In genomic region chr16:30369938-30370443, GRCh38 we compare ENCODE assay signal across 8 cellular contexts. TPM values are rescaled to one million over a fixed set of nuclear protein-coding genes. Genes with fewer than 3 reads are reported as not detected.
DNase-seq lines count a peak whose midpoint lies in the region; ATAC-seq and TF ChIP-seq lines count a peak whose summit lies in the region.

No MANE protein-coding gene starts in this region.

- peak overlapping the region; percentile 84 for H3K4me3 ChIP-seq in astrocyte of the spinal cord (ENCODE audit: low read depth, low read length)
- H3K4me3 ChIP-seq in mononuclear cell (ENCODE audit: low read length) = peak overlapping the region; percentile 58

- ATAC-seq in GM18907 (IDR thresholded peaks at IDR 0.05; ENCODE audit: unreplicated experiment) = peak; percentile 0
- peak; percentile 3 for ATAC-seq in HG03108 (IDR thresholded peaks at IDR 0.05; ENCODE audit: unreplicated experiment)

- DNase-seq in astrocyte of the spinal cord (ENCODE audit: low read depth, low spot score) (no peak), amygdala (lab: John Stamatoyannopoulos, UW) (no peak), cerebellar cortex (ENCODE audit: low spot score) (no peak), globus pallidus (ENCODE audit: low spot score) (no peak)
- no peak for DNase-seq in activated CD4-positive, alpha-beta T cell treated with anti-CD3 and anti-CD28 coated beads, Interleukin-2, amount 50 U/mL, for 48 hours

- no peak for TF ChIP-seq CTCF in astrocyte of the spinal cord (IDR thresholded peaks at IDR 0.05; ENCODE audit: low read depth, low read length)

- H3K9me3 ChIP-seq in mononuclear cell (ENCODE audit: low read depth, low read length) = no peaks in the 10 kb centered on the region

- H3K27me3 ChIP-seq in mononuclear cell (ENCODE audit: insufficient read depth, low read length) = no peaks in the 10 kb centered on the region

- in situ Hi-C loops in astrocyte of the spinal cord (cut with HindIII; ENCODE audit: low sequenced_read_pairs) = no loop called here

- peaks cover 39% of the 10 kb centered on the region for H3K4me1 ChIP-seq in mononuclear cell (ENCODE audit: insufficient read depth, low read length)

RNA-seq across cellular contexts. Expression of gene TBC1D10B, which starts 0.3 kb away (rescaled TPM):
- total RNA-seq in mononuclear cell = 12.0 TPM

RNA-seq across cellular contexts. Expression of gene MYL11, which starts 4.6 kb away (rescaled TPM):
- 2.1 TPM for total RNA-seq in mononuclear cell

RNA-seq across cellular contexts. Expression of gene SEPTIN1, which starts 12.4 kb away (rescaled TPM):
- total RNA-seq in mononuclear cell = 38.7 TPM

RNA-seq across cellular contexts. Expression of gene CD2BP2, which starts 14.9 kb away (rescaled TPM):
- 21.5 TPM for total RNA-seq in mononuclear cell

RNA-seq across cellular contexts. Expression of gene ZNF48, which starts 25.2 kb away (rescaled TPM):
- total RNA-seq in mononuclear cell = 3.8 TPM
